ENCODE assay signal across 11 cellular contexts in the genomic region with DNA sequence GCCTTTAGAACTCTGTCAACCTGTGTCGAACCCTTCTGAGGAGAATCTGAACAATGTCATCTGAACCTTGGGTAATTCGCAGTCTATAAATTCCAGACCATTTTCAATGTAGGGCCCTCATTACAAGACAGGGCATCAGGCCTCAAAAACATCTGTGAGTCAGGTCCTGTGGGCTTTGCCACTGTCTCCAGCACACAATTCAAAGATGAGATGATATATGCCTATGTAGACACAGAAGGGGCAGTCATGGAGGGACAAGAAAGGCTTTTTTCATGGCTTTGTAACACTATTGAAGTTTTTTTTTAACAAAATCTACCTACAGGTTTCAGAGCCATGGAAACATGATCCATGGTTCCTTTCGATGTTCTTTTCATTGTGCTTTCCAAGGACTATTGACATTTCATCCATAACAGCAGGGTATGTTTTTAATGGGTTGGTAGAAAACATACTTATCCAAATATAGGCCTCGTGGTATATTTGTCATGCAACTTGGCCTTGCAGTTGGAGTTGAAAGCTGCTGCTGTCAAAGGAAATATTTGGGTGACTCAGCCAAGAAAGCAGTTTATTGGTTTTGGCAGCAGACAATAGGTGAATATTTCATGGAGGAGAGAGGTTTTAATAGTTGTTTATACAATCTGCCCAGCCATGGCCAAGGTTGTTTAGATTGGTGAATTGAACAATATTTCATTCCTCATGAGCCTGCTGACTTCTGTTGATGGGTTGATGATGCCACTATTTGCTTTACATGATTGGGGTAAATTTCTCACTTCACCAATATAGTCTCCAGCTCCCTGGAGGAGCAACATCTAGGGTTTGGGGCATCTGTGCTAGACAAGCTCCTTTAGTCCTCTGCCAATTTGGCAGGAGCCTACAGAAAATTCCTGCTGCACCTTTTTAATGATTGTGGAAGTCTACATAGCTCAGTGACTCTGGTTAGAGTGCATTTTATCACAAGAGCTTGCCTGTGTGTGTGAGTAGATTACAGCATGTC.
DNase-seq lines count a peak whose midpoint lies in the region; ATAC-seq and TF ChIP-seq lines count a peak whose summit lies in the region.
"Had no signal": no experiment of that assay in that cellular context is flagged by ENCODE, and none has a peak within 500 bp of the region (broad histone marks: within the 10 kb centered on the region; RNA-seq: fewer than 3 reads in every experiment).

No MANE protein-coding gene starts in this region.

- DNase-seq in COLO668 (lab: John Stamatoyannopoulos, UW; ENCODE audit: unreplicated experiment) (peak; percentile 35), NCI-H1092 treated with DMSO at 0.1 percent for 48 hours (lab: John Stamatoyannopoulos, UW) (peak; percentile 84), cardiac fibroblast (ENCODE audit: low read depth in 2 of 2) (peak; percentile 69 to 90), NCI-H82 treated with DMSO at 0.1 percent for 48 hours (lab: John Stamatoyannopoulos, UW; ENCODE audit: unreplicated experiment) (no peak), HK-2 (ENCODE audit: unreplicated experiment) (no peak)
- DNase-seq: activated T-cell treated with anti-CD3 and anti-CD28 coated beads, Interleukin-2, amount 50 U/mL, for 72 hours; NCI-H1436 treated with DMSO at 0.1 percent for 48 hours; nephron progenitor cell had no signal

- ATAC-seq in HG03469 (IDR thresholded peaks at IDR 0.05; ENCODE audit: unreplicated experiment) (no peak), HG03095 (IDR thresholded peaks at IDR 0.05; ENCODE audit: unreplicated experiment) (no peak)
- ATAC-seq: activated T-cell treated with anti-CD3 and anti-CD28 coated beads, Interleukin-2, amount 50 U/mL, for 72 hours had no signal

- TF ChIP-seq CTCF in cardiac fibroblast (IDR thresholded peaks at IDR 0.05; ENCODE audit: low read depth, low read length) (no peak), nephron (IDR thresholded peaks at IDR 0.05; ENCODE audit: unreplicated experiment in 3 of 3) (no peak)

- H3K36me3 Mint-ChIP-seq in nephron (ENCODE audit: low read depth): peaks cover 6% of the 10 kb centered on the region

- H3K9me3 Mint-ChIP-seq in nephron: peaks cover 6% of the 10 kb centered on the region
- H3K9me3 Mint-ChIP-seq: activated T-cell treated with anti-CD3 and anti-CD28 coated beads, Interleukin-2, amount 50 U/mL, for 72 hours had no signal

- no peak overlapping the region for H3K4me3 Mint-ChIP-seq in nephron
- H3K4me3 Mint-ChIP-seq: activated T-cell treated with anti-CD3 and anti-CD28 coated beads, Interleukin-2, amount 50 U/mL, for 72 hours; nephron progenitor cell had no signal

- peaks cover 34% of the 10 kb centered on the region for H3K4me1 Mint-ChIP-seq in nephron

- peak overlapping the region; percentile 63 to 96 (median 88) for H3K27ac Mint-ChIP-seq in nephron
- H3K27ac Mint-ChIP-seq: activated T-cell treated with anti-CD3 and anti-CD28 coated beads, Interleukin-2, amount 50 U/mL, for 72 hours; nephron progenitor cell had no signal

- H3K27me3 Mint-ChIP-seq in nephron (ENCODE audit: low read depth): no peaks in the 10 kb centered on the region

- H3K4me3 ChIP-seq in cardiac fibroblast (replicated peaks in 1 of 2; ENCODE audit: low read depth in 2 of 2, low read length in 2 of 2): no peak overlapping the region

Comparison
In these comparisons a context has a peak if more than half of its experiments do, and no peak if none do; other contexts are left out.
1. DNase-seq: peak in COLO668 (single experiment), NCI-H1092 treated with DMSO at 0.1 percent for 48 hours (single experiment) and cardiac fibroblast (2 of 2); none in NCI-H82 treated with DMSO at 0.1 percent for 48 hours (single experiment) and HK-2 (single experiment).